ENCODE assay signal across 19 cellular contexts in the genomic region with DNA sequence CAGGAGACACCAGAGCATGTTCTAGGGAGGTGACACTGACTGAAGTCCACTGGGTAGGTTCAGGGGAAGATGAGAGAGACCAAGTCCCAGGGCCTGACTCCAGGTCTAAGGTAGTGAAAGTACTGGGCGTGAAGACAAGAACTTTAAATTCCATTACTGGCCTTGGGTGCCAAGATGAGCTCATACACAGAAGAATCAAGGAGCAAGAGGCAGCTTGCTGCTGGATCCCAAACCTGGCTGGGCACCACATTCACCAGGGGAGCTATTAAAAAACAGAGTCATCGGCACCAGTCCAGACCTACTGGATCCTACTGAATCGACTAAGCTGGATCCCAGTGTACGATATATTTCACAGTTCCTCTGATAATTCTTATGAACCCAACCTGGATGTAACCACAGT.
"Had no signal": no experiment of that assay in that cellular context is flagged by ENCODE, and none has a peak within 500 bp of the region (broad histone marks: within the 10 kb centered on the region; RNA-seq: fewer than 3 reads in every experiment).

No MANE protein-coding gene starts in this region.

- DNase-seq: activated CD4-positive, CD25-positive, alpha-beta regulatory T cell treated with anti-CD3 and anti-CD28 coated beads, Interleukin-2, amount 50 U/mL, for 72 hours; activated CD8-positive, alpha-beta memory T cell treated with anti-CD3 and anti-CD28 coated beads for 24 hours; activated CD8-positive, alpha-beta memory T cell treated with anti-CD3 and anti-CD28 coated beads, Interleukin-2, amount 50 U/mL, for 48 hours; activated effector memory CD4-positive, alpha-beta T cell treated with Interleukin-2 at 50 U/mL for 16 hours; activated naive CD4-positive, alpha-beta T cell treated with anti-CD3 and anti-CD28 coated beads, Interleukin-2, amount 10 ng/mL, durations not matched to agents 7 days and 5 days; activated T-cell treated with anti-CD3 and anti-CD28 coated beads, Interleukin-2, amount 50 U/mL, for 48 hours; aorta; cerebellar nuclear complex; cortex of kidney; effector CD4-positive, alpha-beta T cell; left lung; psoas muscle; right cardiac atrium; stimulated activated naive CD8-positive, alpha-beta T cell treated with anti-CD3 and anti-CD28 coated beads, Interleukin-15, Interleukin-2, amounts not matched to agents 100 U/mL and 50 U/mL, for 24 hours; substantia nigra; transverse colon had no signal

- H3K27me3 ChIP-seq: breast epithelium, left lung, transverse colon, vagina had no signal

- H3K36me3 ChIP-seq: breast epithelium, left lung, transverse colon, vagina had no signal

- H3K27ac ChIP-seq: breast epithelium, left lung, psoas muscle, transverse colon, vagina, VCaP had no signal

- H3K9me3 ChIP-seq: breast epithelium, left lung, psoas muscle, transverse colon, vagina had no signal

- H3K4me1 ChIP-seq: breast epithelium, psoas muscle had no signal

- H3K4me3 ChIP-seq: breast epithelium, left lung, psoas muscle, transverse colon, vagina had no signal

- ATAC-seq: left lung; psoas muscle; right cardiac atrium; stimulated activated naive CD8-positive, alpha-beta T cell treated with anti-CD3 and anti-CD28 coated beads, Interleukin-15, Interleukin-2, amounts not matched to agents 100 U/mL and 50 U/mL, for 24 hours had no signal
